1 cellular context compared by ENCODE assay signal in genomic region chr2:113126845-113127645, GRCh38.
A peak's percentile ranks its signal among the peaks of the same experiment; 100 is the strongest.
TF ChIP-seq lines count a peak whose summit lies in the region.

IL1RN (plus strand) TSS chr2:113127598; CDS start chr2:113127625, 27 bp downstream.

TF ChIP-seq in HepG2, 621 proteins besides CTCF, POLR2A, EP300 and RAD21 (continued from another document):
- no peak for TF ChIP-seq ZNF687 (CRISPR knock-in tag; IDR thresholded peaks at IDR 0.05)
- peak; percentile 88 for TF ChIP-seq SRF (IDR thresholded peaks at IDR 0.05; ENCODE audit: low read depth, low read length)
- TF ChIP-seq ZNF768 (CRISPR knock-in tag; IDR thresholded peaks at IDR 0.05) = no peak
- peak; percentile 93 for TF ChIP-seq CEBPB (IDR thresholded peaks at IDR 0.05; ENCODE audit: borderline replicate concordance, low read depth, low read length)
- no peak for TF ChIP-seq IRF9 (CRISPR knock-in tag; IDR thresholded peaks at IDR 0.05; ENCODE audit: borderline replicate concordance)
- TF ChIP-seq BCL6 (CRISPR knock-in tag; IDR thresholded peaks at IDR 0.05) = peak; percentile 92
